Comparison of ENCODE assay signal across 21 cellular contexts in the genomic region with DNA sequence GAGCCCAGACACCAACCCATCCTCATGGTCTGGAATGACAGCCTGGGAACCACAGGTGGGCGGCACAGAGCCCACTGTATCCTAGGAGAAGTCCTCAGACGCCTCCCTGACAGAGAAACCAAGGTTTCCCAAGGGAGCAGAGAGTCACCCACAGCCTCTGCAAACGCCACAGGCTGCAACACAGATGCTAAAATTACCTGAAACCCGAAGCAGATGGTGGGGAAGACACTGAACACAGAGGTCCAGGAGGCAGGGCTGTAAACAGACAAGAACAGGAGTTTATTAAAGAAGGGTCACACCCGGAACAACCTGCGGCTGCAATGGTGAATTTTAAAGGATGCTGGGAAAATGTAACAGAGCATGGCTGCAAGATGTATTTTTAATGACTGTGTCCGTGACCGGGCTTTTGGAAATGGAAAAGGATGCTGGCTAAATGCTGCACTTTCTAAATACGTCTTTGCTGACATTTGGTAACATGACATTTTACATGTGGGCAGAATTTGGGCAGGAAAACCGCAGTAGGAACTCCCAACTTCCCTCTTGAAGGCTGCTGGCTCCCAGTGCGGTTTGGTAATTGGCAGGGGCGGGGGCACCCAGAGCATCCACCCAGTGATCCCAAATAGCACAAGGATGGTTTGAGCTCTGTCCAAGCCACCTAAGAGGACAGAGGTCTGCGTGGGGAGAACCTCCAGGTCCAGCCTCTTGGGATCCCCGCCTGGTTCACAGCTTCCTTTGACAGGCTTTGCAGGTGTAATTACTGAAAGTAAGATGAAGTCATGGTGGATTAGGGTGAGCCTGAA. TPM values are rescaled to one million over a fixed set of nuclear protein-coding genes. Genes with fewer than 3 reads are reported as not detected.
DNase-seq lines count a peak whose midpoint lies in the region; ATAC-seq, FAIRE-seq and TF ChIP-seq lines count a peak whose summit lies in the region.
"Had no signal": no experiment of that assay in that cellular context is flagged by ENCODE, and none has a peak within 500 bp of the region (broad histone marks: within the 10 kb centered on the region; RNA-seq: fewer than 3 reads in every experiment).

No MANE protein-coding gene starts in this region.

- H3K9me3 ChIP-seq in BE2C = no peaks in the 10 kb centered on the region
- H3K9me3 ChIP-seq in ovary = no peaks in the 10 kb centered on the region
- H3K9me3 ChIP-seq: left lung, right atrium auricular region had no signal

- ATAC-seq in activated CD8-positive, alpha-beta T cell treated with anti-CD3 and anti-CD28 coated beads for 36 hours = peak; percentile 55
- no peak for ATAC-seq in activated CD8-positive, alpha-beta T cell treated with anti-CD3 and anti-CD28 coated beads, Interleukin-2, amount 10 ng/mL, durations not matched to agents 7 days and 5 days
- ATAC-seq: left lung had no signal

- H3K27me3 ChIP-seq in bronchial epithelial cell (ENCODE audit: control insufficient read depth, insufficient read depth, low read length) = peaks cover 4% of the 10 kb centered on the region
- H3K27me3 ChIP-seq in BE2C = no peaks in the 10 kb centered on the region
- H3K27me3 ChIP-seq in ovary = no peaks in the 10 kb centered on the region
- H3K27me3 ChIP-seq: right atrium auricular region had no signal

- H3K9me3 Mint-ChIP-seq in activated CD8-positive, alpha-beta T cell treated with anti-CD3 and anti-CD28 coated beads for 36 hours = no peaks in the 10 kb centered on the region
- H3K9me3 Mint-ChIP-seq in activated CD8-positive, alpha-beta T cell treated with anti-CD3 and anti-CD28 coated beads, Interleukin-2, amount 10 ng/mL, durations not matched to agents 7 days and 5 days (ENCODE audit: insufficient read depth) = no peaks in the 10 kb centered on the region
- H3K9me3 Mint-ChIP-seq in stimulated activated naive CD8-positive, alpha-beta T cell treated with anti-CD3 and anti-CD28 coated beads, Interleukin-15, Interleukin-2, amounts not matched to agents 100 ng/mL and 50 ng/mL, for 24 hours = peaks cover 4% of the 10 kb centered on the region
- H3K9me3 Mint-ChIP-seq: T-helper 1 cell treated with Interleukin-12 subunit alpha and Interleukin-12 subunit beta and Interleukin-4 antibody, amounts not matched to agents 30 μg/mL and 1 μg/mL, for 36 hours had no signal

- POLR2A ChIA-PET in activated CD8-positive, alpha-beta T cell treated with anti-CD3 and anti-CD28 coated beads for 36 hours (lab: Charles Lee) = interaction anchor here (0.9 kb wide), 1 partner anchor 13 kb away, joined by 3 read pairs; a partner anchor contains a TSS
- POLR2A ChIA-PET in activated CD8-positive, alpha-beta T cell treated with anti-CD3 and anti-CD28 coated beads, Interleukin-2, amount 10 ng/mL, durations not matched to agents 7 days and 5 days (lab: Charles Lee) = no interaction called here

- H3K36me3 Mint-ChIP-seq in activated CD8-positive, alpha-beta T cell treated with anti-CD3 and anti-CD28 coated beads for 36 hours (ENCODE audit: low read depth) = no peaks in the 10 kb centered on the region
- H3K36me3 Mint-ChIP-seq in activated CD8-positive, alpha-beta T cell treated with anti-CD3 and anti-CD28 coated beads, Interleukin-2, amount 10 ng/mL, durations not matched to agents 7 days and 5 days (ENCODE audit: low read depth) = no peaks in the 10 kb centered on the region
- H3K36me3 Mint-ChIP-seq in stimulated activated naive CD8-positive, alpha-beta T cell treated with anti-CD3 and anti-CD28 coated beads, Interleukin-15, Interleukin-2, amounts not matched to agents 100 ng/mL and 50 ng/mL, for 24 hours (ENCODE audit: low read depth) = no peaks in the 10 kb centered on the region

- DNase-seq in activated CD8-positive, alpha-beta T cell treated with anti-CD3 and anti-CD28 coated beads for 36 hours = peak; percentile 28
- DNase-seq in activated CD8-positive, alpha-beta T cell treated with anti-CD3 and anti-CD28 coated beads, Interleukin-2, amount 10 ng/mL, durations not matched to agents 7 days and 5 days = no peak
- DNase-seq in NCI-H2171 (lab: John Stamatoyannopoulos, UW) (peak; percentile 96), bronchial epithelial cell (ENCODE audit: low read depth) (no peak), BE2C (no peak), AG08395 (ENCODE audit: low spot score) (no peak), ovary (no peak)
- DNase-seq: activated CD4-positive, CD25-positive, alpha-beta regulatory T cell; amniotic stem cell; caudate nucleus; erythroblast; NCI-H146; stimulated activated naive CD4-positive, alpha-beta T cell treated with Interleukin-2 at 50 U/mL for 16 hours had no signal

- CTCF ChIA-PET in activated CD8-positive, alpha-beta T cell treated with anti-CD3 and anti-CD28 coated beads for 36 hours (lab: Charles Lee) = no interaction called here
- CTCF ChIA-PET in activated CD8-positive, alpha-beta T cell treated with anti-CD3 and anti-CD28 coated beads, Interleukin-2, amount 10 ng/mL, durations not matched to agents 7 days and 5 days (lab: Charles Lee) = no interaction called here

- H3K4me3 ChIP-seq in bronchial epithelial cell (ENCODE audit: low read depth, low read length) = no peak overlapping the region
- H3K4me3 ChIP-seq in BE2C (ENCODE audit: low read depth, low read length) = no peak overlapping the region
- no peak overlapping the region for H3K4me3 ChIP-seq in ovary
- H3K4me3 ChIP-seq: left lung, right atrium auricular region had no signal

- no peak for TF ChIP-seq POLR2A in ovary (IDR thresholded peaks at IDR 0.05)

- FAIRE-seq in bronchial epithelial cell (lab: Jason Lieb, UNC) = peak; percentile 66
- FAIRE-seq: H1, urothelium cell line had no signal

- peaks cover 24% of the 10 kb centered on the region for H3K27me3 Mint-ChIP-seq in activated CD8-positive, alpha-beta T cell treated with anti-CD3 and anti-CD28 coated beads for 36 hours
- H3K27me3 Mint-ChIP-seq in activated CD8-positive, alpha-beta T cell treated with anti-CD3 and anti-CD28 coated beads, Interleukin-2, amount 10 ng/mL, durations not matched to agents 7 days and 5 days (ENCODE audit: low read depth) = peaks cover 21% of the 10 kb centered on the region
- H3K27me3 Mint-ChIP-seq in stimulated activated naive CD8-positive, alpha-beta T cell treated with anti-CD3 and anti-CD28 coated beads, Interleukin-15, Interleukin-2, amounts not matched to agents 100 ng/mL and 50 ng/mL, for 24 hours = peaks cover 28% of the 10 kb centered on the region

- H3K4me1 ChIP-seq in BE2C (no peaks in the 10 kb centered on the region), ovary (ENCODE audit: insufficient read depth) (no peaks in the 10 kb centered on the region)
- H3K4me1 ChIP-seq: left lung, right atrium auricular region had no signal

- H3K27ac Mint-ChIP-seq in activated CD8-positive, alpha-beta T cell treated with anti-CD3 and anti-CD28 coated beads for 36 hours = peak overlapping the region; percentile 45
- no peak overlapping the region for H3K27ac Mint-ChIP-seq in activated CD8-positive, alpha-beta T cell treated with anti-CD3 and anti-CD28 coated beads, Interleukin-2, amount 10 ng/mL, durations not matched to agents 7 days and 5 days
- peak overlapping the region; percentile 80 for H3K27ac Mint-ChIP-seq in stimulated activated naive CD8-positive, alpha-beta T cell treated with anti-CD3 and anti-CD28 coated beads, Interleukin-15, Interleukin-2, amounts not matched to agents 100 ng/mL and 50 ng/mL, for 24 hours
- H3K27ac Mint-ChIP-seq: T-helper 1 cell treated with Interleukin-12 subunit alpha and Interleukin-12 subunit beta and Interleukin-4 antibody, amounts not matched to agents 30 μg/mL and 1 μg/mL, for 36 hours had no signal

- WGBS in ovary, 3 donors = 77 to 83% (median 80%) methylated on average over 14 of the region's 14 CpGs

- H3K36me3 ChIP-seq in bronchial epithelial cell (ENCODE audit: control insufficient read depth, insufficient read depth, low read length) = no peaks in the 10 kb centered on the region
- H3K36me3 ChIP-seq in BE2C = no peaks in the 10 kb centered on the region
- H3K36me3 ChIP-seq in ovary = no peaks in the 10 kb centered on the region
- H3K36me3 ChIP-seq: left lung, right atrium auricular region had no signal

- peaks cover 15% of the 10 kb centered on the region for H3K4me1 Mint-ChIP-seq in activated CD8-positive, alpha-beta T cell treated with anti-CD3 and anti-CD28 coated beads for 36 hours (ENCODE audit: low read depth)
- H3K4me1 Mint-ChIP-seq in activated CD8-positive, alpha-beta T cell treated with anti-CD3 and anti-CD28 coated beads, Interleukin-2, amount 10 ng/mL, durations not matched to agents 7 days and 5 days (ENCODE audit: low read depth) = peaks cover 18% of the 10 kb centered on the region
- peaks cover 24% of the 10 kb centered on the region for H3K4me1 Mint-ChIP-seq in stimulated activated naive CD8-positive, alpha-beta T cell treated with anti-CD3 and anti-CD28 coated beads, Interleukin-15, Interleukin-2, amounts not matched to agents 100 ng/mL and 50 ng/mL, for 24 hours (ENCODE audit: low read depth)

- TF ChIP-seq EP300 in ovary (IDR thresholded peaks at IDR 0.05) = no peak

- intact Hi-C loops in activated CD8-positive, alpha-beta T cell treated with anti-CD3 and anti-CD28 coated beads for 36 hours (cut with micrococcal nuclease) = no loop called here
- intact Hi-C loops in ovary (cut with DNase I) = no loop called here

- no peak overlapping the region for H3K27ac ChIP-seq in ovary
- H3K27ac ChIP-seq: left lung, right atrium auricular region had no signal

- no peak for TF ChIP-seq CTCF in activated CD8-positive, alpha-beta T cell treated with anti-CD3 and anti-CD28 coated beads for 36 hours (IDR thresholded peaks at IDR 0.05)
- TF ChIP-seq CTCF in bronchial epithelial cell (IDR thresholded peaks at IDR 0.05; ENCODE audit: insufficient read depth, low read length, severe bottlenecking) (no peak), BE2C (IDR thresholded peaks at IDR 0.05; ENCODE audit: low read depth, low read length) (no peak), ovary (IDR thresholded peaks at IDR 0.05) (no peak)

- H3K4me3 Mint-ChIP-seq in activated CD8-positive, alpha-beta T cell treated with anti-CD3 and anti-CD28 coated beads for 36 hours = no peak overlapping the region
- no peak overlapping the region for H3K4me3 Mint-ChIP-seq in activated CD8-positive, alpha-beta T cell treated with anti-CD3 and anti-CD28 coated beads, Interleukin-2, amount 10 ng/mL, durations not matched to agents 7 days and 5 days
- peak overlapping the region; percentile 50 for H3K4me3 Mint-ChIP-seq in stimulated activated naive CD8-positive, alpha-beta T cell treated with anti-CD3 and anti-CD28 coated beads, Interleukin-15, Interleukin-2, amounts not matched to agents 100 ng/mL and 50 ng/mL, for 24 hours
- H3K4me3 Mint-ChIP-seq: T-helper 1 cell treated with Interleukin-12 subunit alpha and Interleukin-12 subunit beta and Interleukin-4 antibody, amounts not matched to agents 30 μg/mL and 1 μg/mL, for 36 hours had no signal

RNA-seq across cellular contexts. Expression of a gene that starts 13.1 kb away (rescaled TPM):
- total RNA-seq in activated CD8-positive, alpha-beta T cell treated with anti-CD3 and anti-CD28 coated beads for 36 hours = not detected
- not detected for total RNA-seq in activated CD8-positive, alpha-beta T cell treated with anti-CD3 and anti-CD28 coated beads, Interleukin-2, amount 10 ng/mL, durations not matched to agents 7 days and 5 days
- not detected in 2 replicates for total RNA-seq in bronchial epithelial cell
- not detected for polyA plus RNA-seq in BE2C (2012; ENCODE audit: insufficient read depth, insufficient read length, low read depth)
- under 1 TPM in 2 of 7 donors, not detected in 5; 0.62 to 0.66 TPM for total RNA-seq in ovary
- polyA plus RNA-seq in ovary = under 1 TPM in 1 of 2 donors, not detected in 1; 0.98 TPM
- total RNA-seq: glomerular endothelial cell, H1, LHCN-M2, right atrium auricular region had no signal

Comparison
In these comparisons a context has a peak if more than half of its experiments do, and no peak if none do; other contexts are left out.
1. DNase-seq: peak in activated CD8-positive, alpha-beta T cell treated with anti-CD3 and anti-CD28 coated beads for 36 hours (single experiment) and NCI-H2171 (single experiment); none in activated CD8-positive, alpha-beta T cell treated with anti-CD3 and anti-CD28 coated beads, Interleukin-2, amount 10 ng/mL, durations not matched to agents 7 days and 5 days (single experiment), bronchial epithelial cell (single experiment), BE2C (single experiment), AG08395 (single experiment) and ovary (0 of 5).